ENCODE assay signal across 8 cellular contexts in genomic region chr17:75844530-75845057, GRCh38. TPM values are rescaled to one million over a fixed set of nuclear protein-coding genes. Genes with fewer than 3 reads are reported as not detected.
DNase-seq lines count a peak whose midpoint lies in the region; ATAC-seq and TF ChIP-seq lines count a peak whose summit lies in the region.

No MANE protein-coding gene starts in this region.

- no peak overlapping the region for H3K23ac ChIP-seq in mesenchymal stem cell (ENCODE audit: low read length in 2 of 2)

- H3K27me3 ChIP-seq in mesenchymal stem cell (ENCODE audit: control insufficient read depth in 1 of 2, insufficient read depth in 1 of 2, low read length in 2 of 2) = no peaks in the 10 kb centered on the region
- H3K27me3 ChIP-seq in aorta (ENCODE audit: control insufficient read depth in 1 of 2, insufficient read depth in 2 of 2, low read length in 1 of 2) = no peaks in the 10 kb centered on the region
- H3K27me3 ChIP-seq in A673 (replicated peaks; ENCODE audit: insufficient read depth, low read depth, low read length, poor library complexity) = no peaks in the 10 kb centered on the region

- H3K9ac ChIP-seq in mesenchymal stem cell (ENCODE audit: low read length) = peak overlapping the region; percentile 6

- H3K9me3 ChIP-seq in mesenchymal stem cell (ENCODE audit: control insufficient read depth, low read length) (no peaks in the 10 kb centered on the region), aorta (ENCODE audit: control insufficient read depth, low read length) (no peaks in the 10 kb centered on the region), A673 (ENCODE audit: low read depth, low read length, poor library complexity, severe bottlenecking) (no peaks in the 10 kb centered on the region)

- H2BK120ac ChIP-seq in mesenchymal stem cell (ENCODE audit: low read depth, low read length) = no peak overlapping the region

- peak overlapping the region; percentile 87 for H3K4me3 ChIP-seq in GM12865 (ENCODE audit: low read depth, low read length)
- no peak overlapping the region for H3K4me3 ChIP-seq in mesenchymal stem cell (ENCODE audit: insufficient read depth in 1 of 2, low read depth in 1 of 2, low read length in 2 of 2)
- no peak overlapping the region for H3K4me3 ChIP-seq in aorta (ENCODE audit: low read length in 2 of 2)
- no peak overlapping the region for H3K4me3 ChIP-seq in A673 (ENCODE audit: low read depth, low read length, poor library complexity, severe bottlenecking)

- H3K27ac ChIP-seq in mesenchymal stem cell (ENCODE audit: low read length, poor library complexity, severe bottlenecking) (no peak overlapping the region), aorta (ENCODE audit: low read depth in 1 of 2, low read length in 2 of 2) (peak overlapping the region; percentile 10 to 49), A673 (ENCODE audit: low read depth, low read length, poor library complexity, severe bottlenecking) (no peak overlapping the region)

- H3K4me1 ChIP-seq in mesenchymal stem cell (ENCODE audit: control insufficient read depth, insufficient read depth, low read depth, low read length) = peaks cover 22% of the 10 kb centered on the region
- H3K4me1 ChIP-seq in aorta (ENCODE audit: control insufficient read depth in 1 of 2, insufficient read depth in 2 of 2, low read length in 2 of 2) = no peaks in the 10 kb centered on the region
- no peaks in the 10 kb centered on the region for H3K4me1 ChIP-seq in A673 (ENCODE audit: insufficient read depth, low read length, poor library complexity, severe bottlenecking)

- no peak overlapping the region for H2BK5ac ChIP-seq in mesenchymal stem cell (ENCODE audit: low read depth, low read length, poor library complexity, severe bottlenecking)

- peaks cover 42 to 50% of the 10 kb centered on the region in 2 experiments for H3K36me3 ChIP-seq in mesenchymal stem cell (ENCODE audit: control insufficient read depth in 1 of 2, insufficient read depth in 2 of 2, low read depth in 1 of 2, low read length in 2 of 2)
- H3K36me3 ChIP-seq in aorta (ENCODE audit: control insufficient read depth in 1 of 2, insufficient read depth in 2 of 2, low read length in 1 of 2) = peaks cover 0 to 21% of the 10 kb centered on the region in 2 donors
- peaks cover 28% of the 10 kb centered on the region for H3K36me3 ChIP-seq in A673 (ENCODE audit: insufficient read depth, low read length, poor library complexity, severe bottlenecking)

- POLR2A ChIA-PET in A673 (lab: Charles Lee; ENCODE audit: low non-redundant PET) = no interaction called here

- H3K18ac ChIP-seq in mesenchymal stem cell (ENCODE audit: low read depth in 1 of 2, low read length in 2 of 2) = peak overlapping the region in 1 of 2 experiments; percentile 52

- H2BK12ac ChIP-seq in mesenchymal stem cell (ENCODE audit: low read length in 2 of 2) = peak overlapping the region in 1 of 2 experiments; percentile 43

- CTCF ChIA-PET in A673 (lab: Charles Lee) = no interaction called here

- no peak overlapping the region for H2AFZ ChIP-seq in mesenchymal stem cell (ENCODE audit: low read depth, low read length)

- H4K8ac ChIP-seq in mesenchymal stem cell (ENCODE audit: low read length) = peak overlapping the region; percentile 61

- TF ChIP-seq CTCF in GM12865 (IDR thresholded peaks at IDR 0.05; ENCODE audit: insufficient read depth, low read depth, low read length, missing control alignments) (no peak), A673 (conservative IDR thresholded peaks at IDR 0.05; ENCODE audit: low read depth, low read length) (no peak)

- no peak overlapping the region for H3K4ac ChIP-seq in mesenchymal stem cell (ENCODE audit: low read depth in 1 of 2, low read length in 2 of 2)

- peaks cover 12% of the 10 kb centered on the region for H3K79me1 ChIP-seq in mesenchymal stem cell (replicated peaks; ENCODE audit: low read length, poor library complexity, severe bottlenecking)

- no TSS peak for BruUV-seq in A673 (replicated peaks; lab: Mats Ljungman, UMichigan)

- H3K14ac ChIP-seq in mesenchymal stem cell (ENCODE audit: low read length in 2 of 2) = peak overlapping the region in 1 of 2 experiments; percentile 84

- H3K4me2 ChIP-seq in mesenchymal stem cell (ENCODE audit: low read length, poor library complexity, severe bottlenecking) = no peak overlapping the region

- WGBS in mesenchymal stem cell = 79% methylated on average over 12 of the region's 14 CpGs
- WGBS in aorta, 2 donors = 38 to 42% methylated on average over 13 to 14 of the region's 14 CpGs

- H2AK5ac ChIP-seq in mesenchymal stem cell (ENCODE audit: low read length, severe bottlenecking) = peak overlapping the region; percentile 85

- intact Hi-C loops in aorta (cut with DNase I) = loop anchor here in 1 of 2 donors (5.0 to 10.0 kb wide), 2 partner anchors 48 to 50 kb away; no protein-coding TSS in a partner anchor
- intact Hi-C loops in posterior vena cava (cut with DNase I) = loop anchor here in 1 of 2 donors (5.0 kb wide), 1 partner anchor 38 kb away; no protein-coding TSS in a partner anchor
- intact Hi-C loops in A673 (cut with micrococcal nuclease; ENCODE audit: unreplicated experiment) = no loop called here

- H4K91ac ChIP-seq in mesenchymal stem cell (ENCODE audit: low read length) = peak overlapping the region; percentile 70

- ATAC-seq in HG03159 (IDR thresholded peaks at IDR 0.05; ENCODE audit: unreplicated experiment) (peak; percentile 17), aorta (ENCODE audit: low FRiP score) (peak; percentile 27)

- peak; percentile 39 for DNase-seq in GM12865 (ENCODE audit: low read depth)
- DNase-seq in amniotic epithelial cell (ENCODE audit: low read depth) = peak; percentile 13
- DNase-seq in mesenchymal stem cell = no peak
- DNase-seq in aorta = no peak
- DNase-seq in posterior vena cava (ENCODE audit: low spot score) = no peak
- DNase-seq in A673 (ENCODE audit: low spot score) = no peak
- DNase-seq in NCI-H1417 treated with DMSO at 0.1 percent for 48 hours (lab: John Stamatoyannopoulos, UW) = no peak

- no peak overlapping the region for H2BK15ac ChIP-seq in mesenchymal stem cell (ENCODE audit: low read depth, poor library complexity, severe bottlenecking)

RNA-seq across cellular contexts. Expression of gene UNC13D, which starts 0.4 kb away (rescaled TPM):
- polyA plus RNA-seq in mesenchymal stem cell (2013, experiment 1 of 2) = 1.1 TPM
- polyA plus RNA-seq in mesenchymal stem cell (2013, experiment 2 of 2) = 0.49 TPM
- 10 to 100 TPM; 17.7 to 20.0 TPM for total RNA-seq in aorta
- 10 to 100 TPM in 1 of 2 donors, 1 to 10 TPM in 1; 3.8 to 23.1 TPM for polyA plus RNA-seq in aorta
- 10 to 100 TPM in 1 of 2 donors, 1 to 10 TPM in 1; 7.3 to 15.1 TPM for total RNA-seq in posterior vena cava
- total RNA-seq in A673 (2021) = 0.37 and 2.2 TPM in 2 replicates

RNA-seq across cellular contexts. Expression of gene WBP2, which starts 10.5 kb away (rescaled TPM):
- 173 TPM for polyA plus RNA-seq in mesenchymal stem cell (2013, experiment 1 of 2)
- polyA plus RNA-seq in mesenchymal stem cell (2013, experiment 2 of 2) = 171 TPM
- total RNA-seq in aorta (100 to 1,000 TPM; 104 to 122 TPM), posterior vena cava (100 to 1,000 TPM in 1 of 2 donors, 10 to 100 TPM in 1; 75.8 to 111 TPM), A673 (2021) (70.3 and 87.5 TPM in 2 replicates)
- polyA plus RNA-seq in aorta = 100 to 1,000 TPM in 1 of 2 donors, 10 to 100 TPM in 1; 54.6 to 123 TPM

RNA-seq across cellular contexts. Expression of gene TRIM47, which starts 33.8 kb away (rescaled TPM):
- 42.8 TPM for polyA plus RNA-seq in mesenchymal stem cell (2013, experiment 1 of 2)
- 46.1 TPM for polyA plus RNA-seq in mesenchymal stem cell (2013, experiment 2 of 2)
- total RNA-seq in aorta = 10 to 100 TPM; 39.8 to 88.5 TPM
- 10 to 100 TPM; 15.7 to 47.7 TPM for polyA plus RNA-seq in aorta
- total RNA-seq in posterior vena cava = 10 to 100 TPM; 60.8 to 70.9 TPM
- total RNA-seq in A673 (2021) = 0.46 and 0.95 TPM in 2 replicates

RNA-seq across cellular contexts. Expression of gene TRIM65, which starts 52.2 kb away (rescaled TPM):
- 15.7 TPM for polyA plus RNA-seq in mesenchymal stem cell (2013, experiment 1 of 2)
- 15.2 TPM for polyA plus RNA-seq in mesenchymal stem cell (2013, experiment 2 of 2)
- total RNA-seq in aorta (10 to 100 TPM; 15.1 to 26.6 TPM), posterior vena cava (10 to 100 TPM; 12.8 to 15.7 TPM), A673 (2021) (46.1 and 47.9 TPM in 2 replicates)
- 10 to 100 TPM; 10.0 to 12.8 TPM for polyA plus RNA-seq in aorta

RNA-seq across cellular contexts. Expression of gene UNK, which starts 60.0 kb away (rescaled TPM):
- polyA plus RNA-seq in mesenchymal stem cell (2013, experiment 1 of 2) = 16.2 TPM
- 14.8 TPM for polyA plus RNA-seq in mesenchymal stem cell (2013, experiment 2 of 2)
- total RNA-seq in aorta (10 to 100 TPM; 28.9 to 34.1 TPM), posterior vena cava (10 to 100 TPM; 23.3 to 32.9 TPM), A673 (2021) (53.2 and 60.0 TPM in 2 replicates)
- polyA plus RNA-seq in aorta = 10 to 100 TPM in 1 of 2 donors, 1 to 10 TPM in 1; 8.8 to 21.7 TPM

Comparison
In these comparisons a context has a peak if more than half of its experiments do, and no peak if none do; other contexts are left out.
1. DNase-seq: peak in GM12865 (single experiment) and amniotic epithelial cell (single experiment); none in mesenchymal stem cell (single experiment), aorta (0 of 2), posterior vena cava (single experiment), A673 (single experiment) and NCI-H1417 treated with DMSO at 0.1 percent for 48 hours (single experiment).
2. H3K27ac ChIP-seq: peak in aorta (2 of 2); none in mesenchymal stem cell (single experiment) and A673 (single experiment).
3. RNA of gene TRIM47, which starts 33.8 kb away (total RNA-seq): 39.8 to 88.5 TPM in aorta and 60.8 to 70.9 TPM in posterior vena cava; 0.46 to 0.95 TPM in A673; every median in the first group is over 10 times any median in the second.